Comparison of ENCODE assay signal across 8 cellular contexts in the genomic region with DNA sequence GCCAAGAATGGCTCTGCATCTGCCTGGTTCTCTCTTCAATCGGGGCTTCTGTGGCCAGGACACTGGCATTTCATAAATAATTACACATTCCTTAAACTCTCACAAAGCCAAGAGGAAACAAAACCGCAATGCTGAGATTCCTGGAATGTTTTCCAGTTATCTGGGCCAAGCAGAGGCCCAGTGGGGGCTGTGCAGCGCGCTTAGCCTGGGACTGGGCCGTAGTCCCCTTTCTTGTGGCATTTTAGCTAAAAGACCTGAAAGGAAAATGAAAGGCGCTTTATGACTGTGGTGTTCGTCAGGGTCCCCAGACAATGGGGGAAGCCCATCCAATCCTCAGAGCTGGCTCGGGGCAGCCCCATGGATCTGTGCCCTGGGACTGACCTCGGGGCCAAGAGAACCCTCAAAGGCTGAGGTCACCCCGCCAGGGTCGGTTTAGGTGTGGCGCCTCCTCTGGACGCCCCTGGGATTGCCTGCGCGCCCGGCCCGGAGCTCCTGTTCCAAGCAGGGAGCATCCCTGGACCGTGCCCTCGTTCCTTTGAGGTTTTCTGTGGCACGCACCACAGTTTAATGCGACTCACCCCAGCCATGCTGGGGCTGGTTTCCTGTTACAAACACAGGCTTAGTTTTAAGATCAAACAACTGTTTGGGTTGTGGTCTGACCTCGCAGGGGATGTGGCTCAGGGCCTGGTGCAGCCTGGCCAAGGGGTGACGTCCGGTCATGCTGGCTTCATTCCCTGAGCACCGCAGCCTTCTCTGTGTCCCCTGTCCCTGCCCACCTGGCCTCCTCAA. TPM values are rescaled to one million over a fixed set of nuclear protein-coding genes. Genes with fewer than 3 reads are reported as not detected.
DNase-seq lines count a peak whose midpoint lies in the region; ATAC-seq, FAIRE-seq and TF ChIP-seq lines count a peak whose summit lies in the region.

No MANE protein-coding gene starts in this region.

- H3K9ac ChIP-seq in endothelial cell of umbilical vein (replicated peaks; ENCODE audit: extremely low read depth, insufficient read depth, low read length), result peak overlapping the region; percentile 42

- CTCF ChIA-PET in endothelial cell of umbilical vein (lab: Charles Lee), result interaction anchor here (0.8 to 1.5 kb wide), 9 partner anchors 9 to 183 kb away, joined by 3 to 7 read pairs (median 3); no protein-coding TSS in a partner anchor

- no peaks in the 10 kb centered on the region for H3K9me3 Mint-ChIP-seq in T-helper 2 cell treated with Interferon-gamma antibody and Interleukin-4, amounts not matched to agents 5 μg/mL and 100 μg/mL, for 36 hours

- H3K27ac ChIP-seq in 22Rv1 (no peak overlapping the region), endothelial cell of umbilical vein (ENCODE audit: insufficient read depth, low read depth, low read length) (peak overlapping the region; percentile 59)

- peaks cover 19% of the 10 kb centered on the region for H3K4me1 ChIP-seq in endothelial cell of umbilical vein (ENCODE audit: control insufficient read depth, extremely low read depth, insufficient read depth, low read length)
- peaks cover 18% of the 10 kb centered on the region for H3K4me1 ChIP-seq in neuron (ENCODE audit: insufficient read depth, low read length)

- POLR2A ChIA-PET in endothelial cell of umbilical vein (lab: Charles Lee), result no interaction called here

- dilution Hi-C loops in endothelial cell of umbilical vein (cut with MboI; ENCODE audit: extremely low pct_ligation_motif_present, low sequenced_read_pairs), result no loop called here

- peaks cover 9% of the 10 kb centered on the region for H3K27me3 Mint-ChIP-seq in T-helper 2 cell treated with Interferon-gamma antibody and Interleukin-4, amounts not matched to agents 5 μg/mL and 100 μg/mL, for 36 hours (ENCODE audit: low read depth)

- intact Hi-C loops in endothelial cell of umbilical vein (cut with micrococcal nuclease), result loop anchor here (1.0 kb wide), 1 partner anchor 65 kb away; a partner anchor contains a TSS

- FAIRE-seq in endothelial cell of umbilical vein (lab: Jason Lieb, UNC), result peak; percentile 85

- H3K27ac Mint-ChIP-seq in T-helper 2 cell treated with Interferon-gamma antibody and Interleukin-4, amounts not matched to agents 5 μg/mL and 100 μg/mL, for 36 hours, result peak overlapping the region; percentile 65

- H3K9me1 ChIP-seq in endothelial cell of umbilical vein (replicated peaks; ENCODE audit: control insufficient read depth, extremely low read depth, insufficient read depth, low read length), result no peaks in the 10 kb centered on the region

- peak overlapping the region; percentile 50 for H3K4me3 Mint-ChIP-seq in T-helper 2 cell treated with Interferon-gamma antibody and Interleukin-4, amounts not matched to agents 5 μg/mL and 100 μg/mL, for 36 hours

- H2AFZ ChIP-seq in endothelial cell of umbilical vein (ENCODE audit: low read depth, low read length), result no peak overlapping the region
- H2AFZ ChIP-seq in neuron (ENCODE audit: low read depth, low read length), result peak overlapping the region; percentile 31

- no peaks in the 10 kb centered on the region for H3K79me2 ChIP-seq in endothelial cell of umbilical vein (ENCODE audit: control insufficient read depth, insufficient read depth, low read length)

- H3K27me3 ChIP-seq in endothelial cell of umbilical vein (ENCODE audit: control insufficient read depth in 2 of 2, insufficient read depth in 2 of 2, low read length in 2 of 2), result no peaks in the 10 kb centered on the region
- H3K27me3 ChIP-seq in neuron (ENCODE audit: insufficient read depth, low read length), result no peaks in the 10 kb centered on the region

- peak overlapping the region; percentile 38 for H3K4me2 ChIP-seq in endothelial cell of umbilical vein (ENCODE audit: insufficient read depth, low read length)

- no TSS peak for BruUV-seq in endothelial cell of umbilical vein (replicated peaks; lab: Mats Ljungman, UMichigan)

- no peaks in the 10 kb centered on the region for H3K36me3 ChIP-seq in endothelial cell of umbilical vein (ENCODE audit: control insufficient read depth in 2 of 2, extremely low read depth in 1 of 2, insufficient read depth in 2 of 2, low read length in 2 of 2)
- no peaks in the 10 kb centered on the region for H3K36me3 ChIP-seq in neuron (ENCODE audit: insufficient read depth, low read length)

- no peak for TF ChIP-seq POLR2A in endothelial cell of umbilical vein (IDR thresholded peaks at IDR 0.05; ENCODE audit: low read depth, low read length)

- TF ChIP-seq CTCF in 22Rv1 (IDR thresholded peaks at IDR 0.05) (peak; percentile 24; the same call in 1 of the 2 replicates), endothelial cell of umbilical vein (IDR thresholded peaks at IDR 0.05; ENCODE audit: extremely low read depth in 1 of 2, insufficient read depth in 1 of 2, low read depth in 1 of 2, low read length in 2 of 2) (peak; percentile 36 to 45)

- H3K4me3 ChIP-seq in endothelial cell of umbilical vein (replicated peaks in 1 of 3; ENCODE audit: insufficient read depth in 1 of 3, low read depth in 1 of 3, low read length in 3 of 3) (no peak overlapping the region), neuron (ENCODE audit: low read length) (no peak overlapping the region)

- H3K9me3 ChIP-seq in endothelial cell of umbilical vein (replicated peaks; ENCODE audit: control insufficient read depth, insufficient read depth, low read length), result no peaks in the 10 kb centered on the region
- no peaks in the 10 kb centered on the region for H3K9me3 ChIP-seq in neuron (ENCODE audit: low read length)

- peaks cover 44% of the 10 kb centered on the region for H3K4me1 Mint-ChIP-seq in T-helper 2 cell treated with Interferon-gamma antibody and Interleukin-4, amounts not matched to agents 5 μg/mL and 100 μg/mL, for 36 hours (ENCODE audit: low read depth)

- ATAC-seq in GM18508 (IDR thresholded peaks at IDR 0.05; ENCODE audit: insufficient read depth, unreplicated experiment) (peak; percentile 67), HG03025 (IDR thresholded peaks at IDR 0.05; ENCODE audit: low FRiP score, unreplicated experiment) (peak; percentile 46)

- H3K36me3 Mint-ChIP-seq in T-helper 2 cell treated with Interferon-gamma antibody and Interleukin-4, amounts not matched to agents 5 μg/mL and 100 μg/mL, for 36 hours (ENCODE audit: low read depth), result peaks cover 3% of the 10 kb centered on the region

- peak; percentile 68 for DNase-seq in T-helper 2 cell treated with Interferon-gamma antibody and Interleukin-4, amounts not matched to agents 5 μg/mL and 100 μg/mL, for 36 hours (ENCODE audit: low spot score)
- DNase-seq in endothelial cell of umbilical vein (ENCODE audit: low read depth, low spot score) (peak; percentile 76), SKM-1 (lab: John Stamatoyannopoulos, UW; ENCODE audit: unreplicated experiment) (no peak), SKM-1 treated with dmso at 0.1 percent for 144 hours (lab: John Stamatoyannopoulos, UW; ENCODE audit: unreplicated experiment) (no peak)

- no peaks in the 10 kb centered on the region for H4K20me1 ChIP-seq in endothelial cell of umbilical vein (replicated peaks; ENCODE audit: control insufficient read depth, extremely low read depth, insufficient read depth, low read length)

TF ChIP-seq in endothelial cell of umbilical vein, 7 proteins besides CTCF, POLR2A, EP300 and RAD21:
- TF ChIP-seq GATA2 (IDR thresholded peaks at IDR 0.05; ENCODE audit: insufficient read depth, insufficient read length, low read depth, low read length) (peak; percentile 11), POLR2AphosphoS5 (IDR thresholded peaks at IDR 0.05; ENCODE audit: insufficient read depth, low read depth, low read length) (no peak), FOS (IDR thresholded peaks at IDR 0.05; ENCODE audit: borderline replicate concordance, insufficient read depth, low read length) (no peak)
- TF ChIP-seq, protein P1, sequence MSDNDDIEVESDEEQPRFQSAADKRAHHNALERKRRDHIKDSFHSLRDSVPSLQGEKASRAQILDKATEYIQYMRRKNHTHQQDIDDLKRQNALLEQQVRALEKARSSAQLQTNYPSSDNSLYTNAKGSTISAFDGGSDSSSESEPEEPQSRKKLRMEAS (IDR thresholded peaks at IDR 0.05; ENCODE audit: insufficient read depth, insufficient read length), result no peak
TF ChIP-seq in endothelial cell of umbilical vein: peak in this region for 1.

RNA-seq across cellular contexts. Expression of a gene that starts 51.5 kb away (rescaled TPM):
- total RNA-seq in endothelial cell of umbilical vein, result not detected in 2 replicates
- 0.03 and 0.08 TPM in 2 replicates for polyA plus RNA-seq in endothelial cell of umbilical vein
- not detected in 2 replicates for polyA plus RNA-seq in endothelial cell of umbilical vein (2011; cell fraction: cytosol; rRNA removed)
- polyA plus RNA-seq in endothelial cell of umbilical vein (2011; cell fraction: nucleus; rRNA removed), result 0.11 and 0.12 TPM in 2 replicates
- polyA plus RNA-seq in endothelial cell of umbilical vein (2012), result 0.14 TPM in 1 of 2 replicates, not detected in the other
- not detected in 2 replicates for polyA minus RNA-seq in endothelial cell of umbilical vein
- not detected for polyA minus RNA-seq in endothelial cell of umbilical vein (2011; cell fraction: cytosol; rRNA and poly(A)+ RNA removed)
- polyA minus RNA-seq in endothelial cell of umbilical vein (2011; cell fraction: nucleus; rRNA and poly(A)+ RNA removed), result not detected in 2 replicates

Comparison
In these comparisons a context has a peak if more than half of its experiments do, and no peak if none do; other contexts are left out.
1. DNase-seq: peak in T-helper 2 cell treated with Interferon-gamma antibody and Interleukin-4, amounts not matched to agents 5 μg/mL and 100 μg/mL, for 36 hours (single experiment) and endothelial cell of umbilical vein (single experiment); none in SKM-1 (single experiment) and SKM-1 treated with dmso at 0.1 percent for 144 hours (single experiment).